1 cellular context compared by ENCODE assay signal in the genomic region with DNA sequence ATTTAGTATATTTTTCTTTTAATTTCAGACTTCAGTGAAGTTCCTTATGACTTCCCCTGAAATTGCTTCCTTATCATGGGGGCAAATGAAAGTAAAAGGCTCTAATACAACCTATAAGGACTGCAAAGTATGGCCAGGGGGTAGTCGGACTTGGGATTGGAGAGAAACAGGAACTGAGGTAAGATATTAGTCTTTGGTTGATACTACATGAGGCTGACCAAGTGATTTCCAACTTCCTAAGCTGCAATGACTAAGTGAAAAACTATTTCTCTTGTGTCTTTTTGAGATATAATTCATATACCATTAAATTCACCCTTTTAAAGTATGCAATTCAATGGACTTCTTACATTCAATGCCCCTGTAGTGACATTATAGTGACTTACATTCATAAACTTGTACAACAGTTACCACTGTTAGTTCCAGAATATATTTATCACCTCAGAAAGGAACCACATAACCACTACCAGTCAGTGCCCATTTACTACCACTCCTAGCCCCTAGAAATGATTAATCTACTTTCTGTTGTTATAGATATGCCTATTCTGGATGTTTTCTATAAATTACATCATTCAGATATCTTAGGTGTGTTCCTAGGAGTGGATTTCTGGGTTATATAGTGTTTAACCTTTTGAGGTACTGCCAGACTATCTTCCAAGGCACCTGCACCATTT.
A peak's percentile ranks its signal among the peaks of the same experiment; 100 is the strongest.
TF ChIP-seq lines count a peak whose summit lies in the region.

No MANE protein-coding gene starts in this region.

TF ChIP-seq in K562, 482 proteins besides CTCF, POLR2A, EP300 and RAD21:
- TF ChIP-seq EGR1 (conservative IDR thresholded peaks at IDR 0.05), result no peak
- peak; percentile 57; the same call in 1 of the 2 replicates for TF ChIP-seq SPI1 (IDR thresholded peaks at IDR 0.05; ENCODE audit: borderline replicate concordance, low read depth, low read length)
